Comparison of ENCODE assay signal across 21 cellular contexts in the genomic region with DNA sequence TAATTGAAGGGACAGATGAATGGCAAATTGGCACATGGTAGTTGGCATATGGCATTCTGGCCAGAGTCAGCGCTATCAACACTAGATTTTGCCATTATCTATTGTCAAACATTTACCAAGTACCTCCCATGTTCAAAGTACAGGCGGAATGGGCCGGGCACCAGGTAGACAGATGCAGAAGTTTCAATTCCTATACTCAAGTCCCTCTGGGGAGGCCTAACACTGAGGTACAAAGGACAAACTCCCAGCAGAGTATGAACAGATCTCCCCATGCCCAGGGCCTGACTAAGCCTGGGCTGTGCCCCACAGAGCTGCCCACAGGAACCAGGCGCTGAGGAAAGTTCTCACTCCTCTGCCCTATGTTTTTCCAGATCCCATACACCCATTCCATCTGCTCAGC.
"Had no signal": no experiment of that assay in that cellular context is flagged by ENCODE, and none has a peak within 500 bp of the region (broad histone marks: within the 10 kb centered on the region; RNA-seq: fewer than 3 reads in every experiment).

No MANE protein-coding gene starts in this region.

- H3K36me3 Mint-ChIP-seq: immature natural killer cell had no signal

- H3K4me3 Mint-ChIP-seq: activated CD4-positive, alpha-beta T cell treated with anti-CD3 and anti-CD28 coated beads, Interleukin-2, amount 10 ng/mL, durations not matched to agents 24 days and 14 days; activated CD8-positive, alpha-beta T cell treated with anti-CD3 and anti-CD28 coated beads, Interleukin-2, amount 10 ng/mL, durations not matched to agents 7 days and 5 days; effector memory CD8-positive, alpha-beta T cell; immature natural killer cell; naive B cell; neural crest cell; stimulated activated naive CD8-positive, alpha-beta T cell treated with anti-CD3 and anti-CD28 coated beads, Interleukin-15, Interleukin-2, amounts not matched to agents 100 ng/mL and 50 ng/mL, for 24 hours had no signal

- H3K9me3 ChIP-seq: ascending aorta, tibial artery had no signal

- H3K9me3 Mint-ChIP-seq: stimulated activated naive CD8-positive, alpha-beta T cell treated with anti-CD3 and anti-CD28 coated beads, Interleukin-15, Interleukin-2, amounts not matched to agents 100 ng/mL and 50 ng/mL, for 24 hours had no signal

- H3K27me3 Mint-ChIP-seq: activated CD4-positive, alpha-beta T cell treated with anti-CD3 and anti-CD28 coated beads, Interleukin-2, amount 10 ng/mL, durations not matched to agents 24 days and 14 days; effector memory CD8-positive, alpha-beta T cell had no signal

- ATAC-seq: activated CD8-positive, alpha-beta T cell treated with anti-CD3 and anti-CD28 coated beads, Interleukin-2, amount 10 ng/mL, durations not matched to agents 7 days and 5 days; activated naive CD4-positive, alpha-beta T cell treated with anti-CD3 and anti-CD28 coated beads, Interleukin-2, amount 50 U/mL, for 72 hours; effector memory CD8-positive, alpha-beta T cell; esophagus mucosa; left ventricle myocardium superior had no signal

- H3K4me3 ChIP-seq: ascending aorta, tibial artery had no signal

- H3K27ac ChIP-seq: ascending aorta, tibial artery had no signal

- H3K36me3 ChIP-seq: ascending aorta, tibial artery had no signal

- H3K27ac Mint-ChIP-seq: activated CD4-positive, alpha-beta T cell treated with anti-CD3 and anti-CD28 coated beads, Interleukin-2, amount 10 ng/mL, durations not matched to agents 24 days and 14 days; activated CD8-positive, alpha-beta T cell treated with anti-CD3 and anti-CD28 coated beads, Interleukin-2, amount 10 ng/mL, durations not matched to agents 7 days and 5 days; activated naive CD4-positive, alpha-beta T cell treated with anti-CD3 and anti-CD28 coated beads, Interleukin-2, amount 50 U/mL, for 72 hours; effector memory CD8-positive, alpha-beta T cell; immature natural killer cell; naive B cell; stimulated activated naive CD8-positive, alpha-beta T cell treated with anti-CD3 and anti-CD28 coated beads, Interleukin-15, Interleukin-2, amounts not matched to agents 100 ng/mL and 50 ng/mL, for 24 hours had no signal

- H3K4me1 Mint-ChIP-seq: activated CD4-positive, alpha-beta T cell treated with anti-CD3 and anti-CD28 coated beads, Interleukin-2, amount 10 ng/mL, durations not matched to agents 24 days and 14 days; immature natural killer cell; naive B cell; neural crest cell had no signal

- H3K27me3 ChIP-seq: ascending aorta, tibial artery had no signal

- DNase-seq: activated CD4-positive, alpha-beta T cell treated with anti-CD3 and anti-CD28 coated beads, Interleukin-2, amount 10 ng/mL, durations not matched to agents 24 days and 14 days; activated CD8-positive, alpha-beta T cell treated with anti-CD3 and anti-CD28 coated beads, Interleukin-2, amount 10 ng/mL, durations not matched to agents 7 days and 5 days; activated gamma-delta T cell treated with Interleukin-2 at 50 U/mL for 16 hours; activated T-cell treated with anti-CD3 and anti-CD28 coated beads, Interleukin-2, amount 50 U/mL, for 1 hour; central memory CD4-positive, alpha-beta T cell; effector memory CD8-positive, alpha-beta T cell; foreskin melanocyte; immature natural killer cell; kidney glomerular epithelial cell; left ventricle myocardium superior; midbrain; naive B cell; occipital lobe; stimulated activated CD4-positive, alpha-beta T cell treated with anti-CD3 and anti-CD28 coated beads, Interleukin-4, amount 100 ng/mL, for 4 hours; T1000; tibial artery had no signal

- H3K4me1 ChIP-seq: ascending aorta, tibial artery had no signal
